ENCODE assay signal across 22 cellular contexts in genomic region chr5:134595458-134595838, GRCh38. TPM values are rescaled to one million over a fixed set of nuclear protein-coding genes. Genes with fewer than 3 reads are reported as not detected.
A peak's percentile ranks its signal among the peaks of the same experiment; 100 is the strongest.
DNase-seq lines count a peak whose midpoint lies in the region; ATAC-seq lines count a peak whose summit lies in the region.
"Had no signal": no experiment of that assay in that cellular context is flagged by ENCODE, and none has a peak within 500 bp of the region (broad histone marks: within the 10 kb centered on the region; RNA-seq: fewer than 3 reads in every experiment).

No MANE protein-coding gene starts in this region.

- H3K9me3 ChIP-seq in T-helper 17 cell (ENCODE audit: control insufficient read depth, low read length, poor library complexity, severe bottlenecking) = no peaks in the 10 kb centered on the region
- H3K9me3 ChIP-seq: body of pancreas, Caco-2, upper lobe of left lung had no signal

- H3K9me3 Mint-ChIP-seq in naive thymus-derived CD8-positive, alpha-beta T cell = no peaks in the 10 kb centered on the region
- H3K9me3 Mint-ChIP-seq: activated naive CD4-positive, alpha-beta T cell treated with anti-CD3 and anti-CD28 coated beads, Interleukin-2, amount 50 U/mL, for 72 hours; natural killer cell; stimulated activated naive CD8-positive, alpha-beta T cell treated with anti-CD3 and anti-CD28 coated beads, Interleukin-15, Interleukin-2, amounts not matched to agents 100 ng/mL and 50 ng/mL, for 24 hours had no signal

- peak overlapping the region; percentile 77 for H3K27ac Mint-ChIP-seq in T-helper 17 cell
- peak overlapping the region in 2 of 10 donors; percentile 35 to 42 for H3K27ac Mint-ChIP-seq in naive thymus-derived CD8-positive, alpha-beta T cell
- H3K27ac Mint-ChIP-seq: activated naive CD4-positive, alpha-beta T cell treated with anti-CD3 and anti-CD28 coated beads, Interleukin-2, amount 50 U/mL, for 72 hours; natural killer cell; stimulated activated naive CD8-positive, alpha-beta T cell treated with anti-CD3 and anti-CD28 coated beads, Interleukin-15, Interleukin-2, amounts not matched to agents 100 ng/mL and 50 ng/mL, for 24 hours had no signal

- DNase-seq in NCI-H2171 treated with DMSO at 0.1 percent for 48 hours (lab: John Stamatoyannopoulos, UW) (peak; percentile 8), NCI-H2171 (lab: John Stamatoyannopoulos, UW) (no peak), DMS 273 treated with DMSO at 0.1 percent for 48 hours (lab: John Stamatoyannopoulos, UW) (peak; percentile 46), T-helper 17 cell (no peak), inferior parietal cortex (ENCODE audit: extremely low spot score) (peak; percentile 26), NCI-H146 treated with DMSO at 0.1 percent for 48 hours (lab: John Stamatoyannopoulos, UW; ENCODE audit: unreplicated experiment) (no peak), islet precursor cell (no peak)
- no peak for DNase-seq in naive thymus-derived CD8-positive, alpha-beta T cell
- DNase-seq: activated T-cell treated with anti-CD3 and anti-CD28 coated beads, Interleukin-2, amount 50 U/mL, for 1 hour; AML-193; body of pancreas; Caco-2; cortex of kidney; GOT3; hippocampal formation; kidney; natural killer cell; NCI-H82; upper lobe of left lung had no signal

- peaks cover 6% of the 10 kb centered on the region for H3K4me1 Mint-ChIP-seq in T-helper 17 cell
- no peaks in the 10 kb centered on the region for H3K4me1 Mint-ChIP-seq in naive thymus-derived CD8-positive, alpha-beta T cell

- POLR2A ChIA-PET in naive thymus-derived CD8-positive, alpha-beta T cell (lab: Charles Lee) = no interaction called here

- no peak for ATAC-seq in T-helper 17 cell
- ATAC-seq in naive thymus-derived CD8-positive, alpha-beta T cell = no peak
- ATAC-seq: body of pancreas, SK-N-SH treated with all-trans-retinoic acid at 6 μM for 48 hours had no signal

- no peak overlapping the region for H3K4me3 Mint-ChIP-seq in T-helper 17 cell
- no peak overlapping the region for H3K4me3 Mint-ChIP-seq in naive thymus-derived CD8-positive, alpha-beta T cell
- H3K4me3 Mint-ChIP-seq: natural killer cell; stimulated activated naive CD8-positive, alpha-beta T cell treated with anti-CD3 and anti-CD28 coated beads, Interleukin-15, Interleukin-2, amounts not matched to agents 100 ng/mL and 50 ng/mL, for 24 hours had no signal

- no peaks in the 10 kb centered on the region for H3K27me3 Mint-ChIP-seq in T-helper 17 cell
- peaks cover 0 to 7% (median 0%) of the 10 kb centered on the region in 5 donors for H3K27me3 Mint-ChIP-seq in naive thymus-derived CD8-positive, alpha-beta T cell
- H3K27me3 Mint-ChIP-seq: stimulated activated naive CD8-positive, alpha-beta T cell treated with anti-CD3 and anti-CD28 coated beads, Interleukin-15, Interleukin-2, amounts not matched to agents 100 ng/mL and 50 ng/mL, for 24 hours had no signal

- no peaks in the 10 kb centered on the region for H3K36me3 Mint-ChIP-seq in T-helper 17 cell (ENCODE audit: low read depth)
- no peaks in the 10 kb centered on the region for H3K36me3 Mint-ChIP-seq in naive thymus-derived CD8-positive, alpha-beta T cell
- H3K36me3 Mint-ChIP-seq: activated naive CD4-positive, alpha-beta T cell treated with anti-CD3 and anti-CD28 coated beads, Interleukin-2, amount 50 U/mL, for 72 hours; natural killer cell had no signal

RNA-seq across cellular contexts. Expression of gene SAR1B, which starts 37.2 kb away (rescaled TPM):
- total RNA-seq in T-helper 17 cell = 10 to 100 TPM; 33.7 to 47.5 TPM
- 10 to 100 TPM; 40.0 to 49.2 TPM for total RNA-seq in naive thymus-derived CD8-positive, alpha-beta T cell
- polyA plus RNA-seq in naive thymus-derived CD8-positive, alpha-beta T cell = 10 to 100 TPM; 29.9 to 35.5 (median 34.8) TPM

RNA-seq across cellular contexts. Expression of gene SEC24A, which starts 53.1 kb away (rescaled TPM):
- total RNA-seq in T-helper 17 cell = 10 to 100 TPM; 17.0 to 21.0 TPM
- total RNA-seq in naive thymus-derived CD8-positive, alpha-beta T cell = 10 to 100 TPM; 16.2 to 17.2 TPM
- 1 to 10 TPM; 4.0 to 7.7 (median 7.1) TPM for polyA plus RNA-seq in naive thymus-derived CD8-positive, alpha-beta T cell

Comparison
In these comparisons a context has a peak if more than half of its experiments do, and no peak if none do; other contexts are left out.
1. DNase-seq: peak in NCI-H2171 treated with DMSO at 0.1 percent for 48 hours (single experiment), DMS 273 treated with DMSO at 0.1 percent for 48 hours (single experiment) and inferior parietal cortex (single experiment); none in NCI-H2171 (single experiment), T-helper 17 cell (0 of 3), naive thymus-derived CD8-positive, alpha-beta T cell (0 of 10), NCI-H146 treated with DMSO at 0.1 percent for 48 hours (single experiment) and islet precursor cell (single experiment).